1 cellular context compared by ENCODE assay signal in the genomic region with DNA sequence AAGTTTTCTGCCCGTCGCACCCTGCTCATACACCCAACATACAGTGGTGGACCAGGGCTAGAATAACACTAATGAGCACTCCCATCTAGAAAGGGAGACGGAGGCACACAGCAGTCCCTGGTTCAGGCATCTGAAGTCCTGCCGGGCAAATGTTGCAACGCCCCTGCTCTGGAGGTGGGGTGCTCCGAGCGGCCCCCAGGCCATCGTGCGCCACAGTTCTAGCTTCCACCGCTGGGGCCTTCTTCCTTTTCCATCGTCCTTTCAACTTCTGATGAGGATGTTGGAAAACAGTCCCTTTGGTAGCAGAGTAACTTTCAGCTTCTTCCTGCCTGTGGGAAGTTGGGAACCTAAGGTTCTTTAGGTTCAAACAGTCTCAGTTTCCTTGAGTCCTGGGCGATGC.
TF ChIP-seq lines count a peak whose summit lies in the region.

No MANE protein-coding gene starts in this region.

TF ChIP-seq in GM23338, 12 proteins besides CTCF, POLR2A, EP300 and RAD21:
- TF ChIP-seq, protein P1, sequence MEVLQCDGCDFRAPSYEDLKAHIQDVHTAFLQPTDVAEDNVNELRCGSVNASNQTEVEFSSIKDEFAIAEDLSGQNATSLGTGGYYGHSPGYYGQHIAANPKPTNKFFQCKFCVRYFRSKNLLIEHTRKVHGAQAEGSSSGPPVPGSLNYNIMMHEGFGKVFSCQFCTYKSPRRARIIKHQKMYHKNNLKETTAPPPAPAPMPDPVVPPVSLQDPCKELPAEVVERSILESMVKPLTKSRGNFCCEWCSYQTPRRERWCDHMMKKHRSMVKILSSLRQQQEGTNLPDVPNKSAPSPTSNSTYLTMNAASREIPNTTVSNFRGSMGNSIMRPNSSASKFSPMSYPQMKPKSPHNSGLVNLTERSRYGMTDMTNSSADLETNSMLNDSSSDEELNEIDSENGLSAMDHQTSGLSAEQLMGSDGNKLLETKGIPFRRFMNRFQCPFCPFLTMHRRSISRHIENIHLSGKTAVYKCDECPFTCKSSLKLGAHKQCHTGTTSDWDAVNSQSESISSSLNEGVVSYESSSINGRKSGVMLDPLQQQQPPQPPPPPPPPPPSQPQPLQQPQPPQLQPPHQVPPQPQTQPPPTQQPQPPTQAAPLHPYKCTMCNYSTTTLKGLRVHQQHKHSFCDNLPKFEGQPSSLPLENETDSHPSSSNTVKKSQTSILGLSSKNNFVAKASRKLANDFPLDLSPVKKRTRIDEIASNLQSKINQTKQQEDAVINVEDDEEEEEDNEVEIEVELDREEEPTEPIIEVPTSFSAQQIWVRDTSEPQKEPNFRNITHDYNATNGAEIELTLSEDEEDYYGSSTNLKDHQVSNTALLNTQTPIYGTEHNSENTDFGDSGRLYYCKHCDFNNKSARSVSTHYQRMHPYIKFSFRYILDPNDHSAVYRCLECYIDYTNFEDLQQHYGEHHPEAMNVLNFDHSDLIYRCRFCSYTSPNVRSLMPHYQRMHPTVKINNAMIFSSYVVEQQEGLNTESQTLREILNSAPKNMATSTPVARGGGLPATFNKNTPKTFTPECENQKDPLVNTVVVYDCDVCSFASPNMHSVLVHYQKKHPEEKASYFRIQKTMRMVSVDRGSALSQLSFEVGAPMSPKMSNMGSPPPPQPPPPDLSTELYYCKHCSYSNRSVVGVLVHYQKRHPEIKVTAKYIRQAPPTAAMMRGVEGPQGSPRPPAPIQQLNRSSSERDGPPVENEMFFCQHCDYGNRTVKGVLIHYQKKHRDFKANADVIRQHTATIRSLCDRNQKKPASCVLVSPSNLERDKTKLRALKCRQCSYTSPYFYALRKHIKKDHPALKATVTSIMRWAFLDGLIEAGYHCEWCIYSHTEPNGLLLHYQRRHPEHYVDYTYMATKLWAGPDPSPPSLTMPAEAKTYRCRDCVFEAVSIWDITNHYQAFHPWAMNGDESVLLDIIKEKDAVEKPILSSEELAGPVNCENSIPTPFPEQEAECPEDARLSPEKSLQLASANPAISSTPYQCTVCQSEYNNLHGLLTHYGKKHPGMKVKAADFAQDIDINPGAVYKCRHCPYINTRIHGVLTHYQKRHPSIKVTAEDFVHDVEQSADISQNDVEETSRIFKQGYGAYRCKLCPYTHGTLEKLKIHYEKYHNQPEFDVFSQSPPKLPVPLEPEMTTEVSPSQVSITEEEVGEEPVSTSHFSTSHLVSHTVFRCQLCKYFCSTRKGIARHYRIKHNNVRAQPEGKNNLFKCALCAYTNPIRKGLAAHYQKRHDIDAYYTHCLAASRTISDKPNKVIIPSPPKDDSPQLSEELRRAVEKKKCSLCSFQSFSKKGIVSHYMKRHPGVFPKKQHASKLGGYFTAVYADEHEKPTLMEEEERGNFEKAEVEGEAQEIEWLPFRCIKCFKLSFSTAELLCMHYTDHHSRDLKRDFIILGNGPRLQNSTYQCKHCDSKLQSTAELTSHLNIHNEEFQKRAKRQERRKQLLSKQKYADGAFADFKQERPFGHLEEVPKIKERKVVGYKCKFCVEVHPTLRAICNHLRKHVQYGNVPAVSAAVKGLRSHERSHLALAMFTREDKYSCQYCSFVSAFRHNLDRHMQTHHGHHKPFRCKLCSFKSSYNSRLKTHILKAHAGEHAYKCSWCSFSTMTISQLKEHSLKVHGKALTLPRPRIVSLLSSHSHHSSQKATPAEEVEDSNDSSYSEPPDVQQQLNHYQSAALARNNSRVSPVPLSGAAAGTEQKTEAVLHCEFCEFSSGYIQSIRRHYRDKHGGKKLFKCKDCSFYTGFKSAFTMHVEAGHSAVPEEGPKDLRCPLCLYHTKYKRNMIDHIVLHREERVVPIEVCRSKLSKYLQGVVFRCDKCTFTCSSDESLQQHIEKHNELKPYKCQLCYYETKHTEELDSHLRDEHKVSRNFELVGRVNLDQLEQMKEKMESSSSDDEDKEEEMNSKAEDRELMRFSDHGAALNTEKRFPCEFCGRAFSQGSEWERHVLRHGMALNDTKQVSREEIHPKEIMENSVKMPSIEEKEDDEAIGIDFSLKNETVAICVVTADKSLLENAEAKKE (CRISPR knock-in tag; IDR thresholded peaks at IDR 0.05): no peak
- TF ChIP-seq POLR2AphosphoS5 (IDR thresholded peaks at IDR 0.05; ENCODE audit: low read depth) (no peak), ZNF331 (CRISPR knock-in tag; IDR thresholded peaks at IDR 0.05; ENCODE audit: low read depth) (no peak), EZH2phosphoT487 (IDR thresholded peaks at IDR 0.05; ENCODE audit: unreplicated experiment) (no peak), ZNF114 (CRISPR knock-in tag; IDR thresholded peaks at IDR 0.05) (no peak), STAT1 (IDR thresholded peaks at IDR 0.05; ENCODE audit: unreplicated experiment) (no peak), CREB1 (CRISPR knock-in tag; IDR thresholded peaks at IDR 0.05; ENCODE audit: low read depth) (no peak), NANOG (IDR thresholded peaks at IDR 0.05; ENCODE audit: borderline replicate concordance) (no peak), EZH2 (IDR thresholded peaks at IDR 0.05; ENCODE audit: low read depth, unreplicated experiment) (no peak), JUNB (IDR thresholded peaks at IDR 0.05; ENCODE audit: unreplicated experiment) (no peak)
- TF ChIP-seq, protein P2, sequence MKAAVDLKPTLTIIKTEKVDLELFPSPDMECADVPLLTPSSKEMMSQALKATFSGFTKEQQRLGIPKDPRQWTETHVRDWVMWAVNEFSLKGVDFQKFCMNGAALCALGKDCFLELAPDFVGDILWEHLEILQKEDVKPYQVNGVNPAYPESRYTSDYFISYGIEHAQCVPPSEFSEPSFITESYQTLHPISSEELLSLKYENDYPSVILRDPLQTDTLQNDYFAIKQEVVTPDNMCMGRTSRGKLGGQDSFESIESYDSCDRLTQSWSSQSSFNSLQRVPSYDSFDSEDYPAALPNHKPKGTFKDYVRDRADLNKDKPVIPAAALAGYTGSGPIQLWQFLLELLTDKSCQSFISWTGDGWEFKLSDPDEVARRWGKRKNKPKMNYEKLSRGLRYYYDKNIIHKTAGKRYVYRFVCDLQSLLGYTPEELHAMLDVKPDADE (IDR thresholded peaks at IDR 0.05): no peak
- TF ChIP-seq, protein P3, sequence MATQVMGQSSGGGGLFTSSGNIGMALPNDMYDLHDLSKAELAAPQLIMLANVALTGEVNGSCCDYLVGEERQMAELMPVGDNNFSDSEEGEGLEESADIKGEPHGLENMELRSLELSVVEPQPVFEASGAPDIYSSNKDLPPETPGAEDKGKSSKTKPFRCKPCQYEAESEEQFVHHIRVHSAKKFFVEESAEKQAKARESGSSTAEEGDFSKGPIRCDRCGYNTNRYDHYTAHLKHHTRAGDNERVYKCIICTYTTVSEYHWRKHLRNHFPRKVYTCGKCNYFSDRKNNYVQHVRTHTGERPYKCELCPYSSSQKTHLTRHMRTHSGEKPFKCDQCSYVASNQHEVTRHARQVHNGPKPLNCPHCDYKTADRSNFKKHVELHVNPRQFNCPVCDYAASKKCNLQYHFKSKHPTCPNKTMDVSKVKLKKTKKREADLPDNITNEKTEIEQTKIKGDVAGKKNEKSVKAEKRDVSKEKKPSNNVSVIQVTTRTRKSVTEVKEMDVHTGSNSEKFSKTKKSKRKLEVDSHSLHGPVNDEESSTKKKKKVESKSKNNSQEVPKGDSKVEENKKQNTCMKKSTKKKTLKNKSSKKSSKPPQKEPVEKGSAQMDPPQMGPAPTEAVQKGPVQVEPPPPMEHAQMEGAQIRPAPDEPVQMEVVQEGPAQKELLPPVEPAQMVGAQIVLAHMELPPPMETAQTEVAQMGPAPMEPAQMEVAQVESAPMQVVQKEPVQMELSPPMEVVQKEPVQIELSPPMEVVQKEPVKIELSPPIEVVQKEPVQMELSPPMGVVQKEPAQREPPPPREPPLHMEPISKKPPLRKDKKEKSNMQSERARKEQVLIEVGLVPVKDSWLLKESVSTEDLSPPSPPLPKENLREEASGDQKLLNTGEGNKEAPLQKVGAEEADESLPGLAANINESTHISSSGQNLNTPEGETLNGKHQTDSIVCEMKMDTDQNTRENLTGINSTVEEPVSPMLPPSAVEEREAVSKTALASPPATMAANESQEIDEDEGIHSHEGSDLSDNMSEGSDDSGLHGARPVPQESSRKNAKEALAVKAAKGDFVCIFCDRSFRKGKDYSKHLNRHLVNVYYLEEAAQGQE (IDR thresholded peaks at IDR 0.05; ENCODE audit: unreplicated experiment): no peak
